In genomic region chr15:66251790-66252355, GRCh38 we compare ENCODE assay signal across 9 cellular contexts. TPM values are rescaled to one million over a fixed set of nuclear protein-coding genes. Genes with fewer than 3 reads are reported as not detected.
DNase-seq lines count a peak whose midpoint lies in the region; ATAC-seq and TF ChIP-seq lines count a peak whose summit lies in the region.
"Had no signal": no experiment of that assay in that cellular context is flagged by ENCODE, and none has a peak within 500 bp of the region (broad histone marks: within the 10 kb centered on the region; RNA-seq: fewer than 3 reads in every experiment).

No MANE protein-coding gene starts in this region.

- POLR2A ChIA-PET in Panc1 (lab: Charles Lee), result no interaction called here

- in situ Hi-C loops in Panc1 (cut with HindIII; ENCODE audit: low pct_unique_long_range_greater_than_20kb, low sequenced_read_pairs), result no loop called here

- ATAC-seq in Panc1 (no peak), HG03442 (IDR thresholded peaks at IDR 0.05; ENCODE audit: unreplicated experiment) (no peak)
- ATAC-seq in stimulated activated memory B cell treated with anti-CD40 and anti-IgM and Interleukin-4, amounts not matched to agents 10 μg/mL and 1 μg/mL and 100 μg/mL, for 72 hours, result no peak

- H3K27me3 Mint-ChIP-seq in T-helper 1 cell treated with Interleukin-12 subunit alpha and Interleukin-12 subunit beta and Interleukin-4 antibody, amounts not matched to agents 30 μg/mL and 1 μg/mL, for 36 hours (ENCODE audit: low read depth), result peaks cover 86% of the 10 kb centered on the region
- peaks cover 72% of the 10 kb centered on the region for H3K27me3 Mint-ChIP-seq in stimulated activated memory B cell treated with anti-CD40 and anti-IgM and Interleukin-4, amounts not matched to agents 10 μg/mL and 1 μg/mL and 100 μg/mL, for 72 hours

- peak overlapping the region; percentile 17 for H3K4me3 Mint-ChIP-seq in T-helper 1 cell treated with Interleukin-12 subunit alpha and Interleukin-12 subunit beta and Interleukin-4 antibody, amounts not matched to agents 30 μg/mL and 1 μg/mL, for 36 hours
- peak overlapping the region; percentile 75 for H3K4me3 Mint-ChIP-seq in stimulated activated memory B cell treated with anti-CD40 and anti-IgM and Interleukin-4, amounts not matched to agents 10 μg/mL and 1 μg/mL and 100 μg/mL, for 72 hours

- H3K36me3 ChIP-seq in Panc1 (ENCODE audit: control insufficient read depth, insufficient read depth, low read length) (no peaks in the 10 kb centered on the region), hepatocyte (replicated peaks; ENCODE audit: insufficient read depth, low read depth) (no peaks in the 10 kb centered on the region)

- no peaks in the 10 kb centered on the region for H3K79me2 ChIP-seq in hepatocyte

- H3K9me3 Mint-ChIP-seq in T-helper 1 cell treated with Interleukin-12 subunit alpha and Interleukin-12 subunit beta and Interleukin-4 antibody, amounts not matched to agents 30 μg/mL and 1 μg/mL, for 36 hours, result no peaks in the 10 kb centered on the region
- H3K9me3 Mint-ChIP-seq in stimulated activated memory B cell treated with anti-CD40 and anti-IgM and Interleukin-4, amounts not matched to agents 10 μg/mL and 1 μg/mL and 100 μg/mL, for 72 hours, result no peaks in the 10 kb centered on the region

- H3K4me3 ChIP-seq in Panc1 (ENCODE audit: low read depth in 2 of 2, low read length in 2 of 2), result peak overlapping the region; percentile 47 to 74; a peak in 2 of 4 replicates
- peak overlapping the region; percentile 60 for H3K4me3 ChIP-seq in hepatocyte

- peaks cover 5% of the 10 kb centered on the region; the same call in 1 of the 2 replicates for H3K4me1 ChIP-seq in Panc1 (ENCODE audit: control insufficient read depth, insufficient read depth, low read length)
- peaks cover 22% of the 10 kb centered on the region for H3K4me1 ChIP-seq in hepatocyte (ENCODE audit: insufficient read depth)

- WGBS in hepatocyte (ENCODE audit: low lambda C conversion rate, missing lambda C conversion rate), result 4% methylated on average over 24 of the region's 41 CpGs

- DNase-seq in T-helper 1 cell, result no peak
- DNase-seq in Panc1 (ENCODE audit: low read depth, low spot score), result no peak
- DNase-seq in hepatocyte (ENCODE audit: low spot score), result no peak
- DNase-seq in cerebellar nuclear complex (lab: John Stamatoyannopoulos, UW), result no peak
- no peak for DNase-seq in medulla oblongata (ENCODE audit: extremely low spot score)

- CTCF ChIA-PET in Panc1 (lab: Charles Lee), result interaction anchor here (0.7 kb wide), 1 partner anchor 175 kb away, joined by 4 read pairs; no protein-coding TSS in a partner anchor

- H3K9me2 ChIP-seq in hepatocyte (replicated peaks; ENCODE audit: insufficient read depth), result no peaks in the 10 kb centered on the region

- H3K27ac ChIP-seq in Panc1 (ENCODE audit: low read length) (no peak overlapping the region), hepatocyte (no peak overlapping the region)
- H3K27ac ChIP-seq: C4-2B had no signal

- H3K4me2 ChIP-seq in hepatocyte, result peak overlapping the region; percentile 99

- no peaks in the 10 kb centered on the region for H3K9me3 ChIP-seq in Panc1 (ENCODE audit: control insufficient read depth, insufficient read depth, low read depth, low read length)
- no peaks in the 10 kb centered on the region for H3K9me3 ChIP-seq in hepatocyte (ENCODE audit: low read depth)

- peak overlapping the region; percentile 74 for H2AFZ ChIP-seq in hepatocyte

- no peaks in the 10 kb centered on the region for H4K20me1 ChIP-seq in hepatocyte (ENCODE audit: insufficient read depth, poor library complexity, severe bottlenecking)

- no peak overlapping the region for H3K27ac Mint-ChIP-seq in T-helper 1 cell treated with Interleukin-12 subunit alpha and Interleukin-12 subunit beta and Interleukin-4 antibody, amounts not matched to agents 30 μg/mL and 1 μg/mL, for 36 hours
- H3K27ac Mint-ChIP-seq in stimulated activated memory B cell treated with anti-CD40 and anti-IgM and Interleukin-4, amounts not matched to agents 10 μg/mL and 1 μg/mL and 100 μg/mL, for 72 hours, result no peak overlapping the region

- H3K36me3 Mint-ChIP-seq in T-helper 1 cell treated with Interleukin-12 subunit alpha and Interleukin-12 subunit beta and Interleukin-4 antibody, amounts not matched to agents 30 μg/mL and 1 μg/mL, for 36 hours (ENCODE audit: low read depth), result no peaks in the 10 kb centered on the region
- H3K36me3 Mint-ChIP-seq in stimulated activated memory B cell treated with anti-CD40 and anti-IgM and Interleukin-4, amounts not matched to agents 10 μg/mL and 1 μg/mL and 100 μg/mL, for 72 hours, result no peaks in the 10 kb centered on the region

- BruUV-seq in Panc1 (replicated peaks; lab: Mats Ljungman, UMichigan), result no TSS peak

- H3K27me3 ChIP-seq in Panc1 (ENCODE audit: control insufficient read depth, insufficient read depth, low read length), result peaks cover 21% of the 10 kb centered on the region
- peaks cover 97% of the 10 kb centered on the region for H3K27me3 ChIP-seq in hepatocyte

- H3K4me1 Mint-ChIP-seq in T-helper 1 cell treated with Interleukin-12 subunit alpha and Interleukin-12 subunit beta and Interleukin-4 antibody, amounts not matched to agents 30 μg/mL and 1 μg/mL, for 36 hours (ENCODE audit: low read depth), result peaks cover 13% of the 10 kb centered on the region
- H3K4me1 Mint-ChIP-seq in stimulated activated memory B cell treated with anti-CD40 and anti-IgM and Interleukin-4, amounts not matched to agents 10 μg/mL and 1 μg/mL and 100 μg/mL, for 72 hours, result peaks cover 20% of the 10 kb centered on the region

- TF ChIP-seq CTCF in Panc1 (IDR thresholded peaks at IDR 0.05), result no peak
- TF ChIP-seq CTCF in hepatocyte (IDR thresholded peaks at IDR 0.05; ENCODE audit: poor library complexity), result no peak

- intact Hi-C loops in Panc1 (cut with micrococcal nuclease; ENCODE audit: unreplicated experiment), result no loop called here

RNA-seq across cellular contexts. Expression of gene MEGF11, which starts 1.7 kb away (rescaled TPM):
- 0.95 TPM for total RNA-seq in Panc1 (2021; ENCODE audit: unreplicated experiment)
- polyA plus RNA-seq in Panc1 (2012; ENCODE audit: insufficient read length), result 0.96 TPM
- 0.07 and 0.12 TPM in 2 replicates for total RNA-seq in hepatocyte
- polyA plus RNA-seq in hepatocyte, result 0.25 TPM in 1 of 2 replicates, not detected in the other

RNA-seq across cellular contexts. Expression of gene DIS3L, which starts 41.5 kb away (rescaled TPM):
- 31.1 TPM for total RNA-seq in Panc1 (2021; ENCODE audit: unreplicated experiment)
- 17.9 TPM for polyA plus RNA-seq in Panc1 (2012; ENCODE audit: insufficient read length)
- 29.5 and 34.4 TPM in 2 replicates for total RNA-seq in hepatocyte
- 18.6 and 20.3 TPM in 2 replicates for polyA plus RNA-seq in hepatocyte
